ENCODE assay signal across 1 cellular context in the genomic region with DNA sequence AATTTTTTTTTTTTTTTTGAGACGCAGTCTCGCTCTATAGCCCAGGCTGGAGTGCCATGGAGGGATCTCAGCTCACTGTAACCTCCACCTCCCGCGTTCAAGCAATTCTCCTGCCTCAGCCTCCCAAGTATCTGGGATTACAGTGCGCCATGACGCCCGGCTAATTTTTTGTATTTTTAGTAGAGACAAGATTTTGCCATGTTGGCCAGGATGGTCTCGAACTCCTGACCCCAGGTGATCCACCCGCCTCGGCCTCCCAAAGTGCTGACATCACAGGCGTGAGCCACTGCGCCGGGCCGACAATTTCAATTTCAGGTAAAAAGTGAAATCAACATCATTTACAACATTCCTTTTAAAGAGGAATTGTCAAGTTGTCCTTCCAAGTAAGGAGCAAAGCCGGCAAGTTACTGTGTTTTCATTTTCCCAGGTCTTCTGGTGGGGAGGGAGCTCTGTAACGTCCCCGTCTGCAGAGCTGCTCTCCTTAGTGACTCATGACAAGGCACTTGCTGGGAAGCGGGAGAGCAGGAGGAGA.
TF ChIP-seq lines count a peak whose summit lies in the region.

No MANE protein-coding gene starts in this region.

TF ChIP-seq in K562, 482 proteins besides CTCF, POLR2A, EP300 and RAD21 (continues in another document):
- TF ChIP-seq EWSR1 (IDR thresholded peaks at IDR 0.05; ENCODE audit: borderline replicate concordance, low read depth, partially characterized antibody) (no peak), SP1 (CRISPR knock-in tag; IDR thresholded peaks at IDR 0.05) (0 out of 2 replicates have a peak, but pooled peaks have one; percentile 23), RBM22 (IDR thresholded peaks at IDR 0.05; ENCODE audit: low read depth, low read length, poor library complexity, severe bottlenecking) (no peak), RBM39 (optimal IDR thresholded peaks at IDR 0.05; ENCODE audit: low read depth, low read length) (peak; percentile 80), ID3 (CRISPR knock-in tag; IDR thresholded peaks at IDR 0.05) (no peak), ID3 (tag; IDR thresholded peaks at IDR 0.05) (no peak), ASH1L (IDR thresholded peaks at IDR 0.05; ENCODE audit: borderline replicate concordance, low read depth, partially characterized antibody) (peak; percentile 22), MCM5 (IDR thresholded peaks at IDR 0.05; ENCODE audit: low read depth) (no peak), RB1 (IDR thresholded peaks at IDR 0.05; ENCODE audit: low read depth) (no peak), ZBTB33 (CRISPR knock-in tag; IDR thresholded peaks at IDR 0.05) (peak; percentile 10; the same call in 1 of the 2 replicates), CREM (IDR thresholded peaks at IDR 0.05; ENCODE audit: low read depth) (peak; percentile 47; the same call in 1 of the 2 replicates), GABPB1 (CRISPR knock-in tag; IDR thresholded peaks at IDR 0.05) (peak; percentile 48; the same call in 1 of the 2 replicates), NFE2 (IDR thresholded peaks at IDR 0.05; ENCODE audit: low read depth) (peak; percentile 28), ADNP (tag; IDR thresholded peaks at IDR 0.05) (0 out of 2 replicates have a peak, but pooled peaks have one; percentile 34), GTF3C2 (IDR thresholded peaks at IDR 0.05; ENCODE audit: borderline replicate concordance, extremely low read depth, insufficient read length) (peak; percentile 11), JUND (IDR thresholded peaks at IDR 0.05; ENCODE audit: borderline replicate concordance, low read depth, low read length) (peak; percentile 30; the same call in 1 of the 2 replicates), JUND (tag; IDR thresholded peaks at IDR 0.05; ENCODE audit: borderline replicate concordance, low read depth, low read length) (no peak), ETV5 (CRISPR knock-in tag; IDR thresholded peaks at IDR 0.05; ENCODE audit: low read depth) (0 out of 2 replicates have a peak, but pooled peaks have one; percentile 21), NKRF (IDR thresholded peaks at IDR 0.05; ENCODE audit: borderline replicate concordance) (0 out of 2 replicates have a peak, but pooled peaks have one; percentile 53), BCOR (IDR thresholded peaks at IDR 0.05) (peak; percentile 40; the same call in 1 of the 2 replicates), DPF2 (IDR thresholded peaks at IDR 0.05) (peak; percentile 61; the same call in 1 of the 2 replicates), AFF4 (CRISPR knock-in tag; IDR thresholded peaks at IDR 0.05) (peak; percentile 71; the same call in 1 of the 2 replicates), ATF1 (CRISPR knock-in tag; IDR thresholded peaks at IDR 0.05) (no peak), ATF1 (tag; IDR thresholded peaks at IDR 0.05) (peak; percentile 65; the same call in 1 of the 2 replicates), CREB1 (IDR thresholded peaks at IDR 0.05) (no peak), CREB1 (CRISPR knock-in tag; IDR thresholded peaks at IDR 0.05) (peak; percentile 74; the same call in 1 of the 2 replicates), ZNF316 (IDR thresholded peaks at IDR 0.05) (0 out of 2 replicates have a peak, but pooled peaks have one; percentile 5), KAT7 (CRISPR knock-in tag; IDR thresholded peaks at IDR 0.05; ENCODE audit: borderline replicate concordance) (0 out of 2 replicates have a peak, but pooled peaks have one; percentile 82), E2F3 (CRISPR knock-in tag; IDR thresholded peaks at IDR 0.05) (no peak), MXI1 (IDR thresholded peaks at IDR 0.05; ENCODE audit: low read depth, low read length) (no peak), RFX5 (IDR thresholded peaks at IDR 0.05; ENCODE audit: low read depth, low read length) (peak; percentile 92), HSF4 (CRISPR knock-in tag; IDR thresholded peaks at IDR 0.05; ENCODE audit: borderline replicate concordance) (no peak)
- TF ChIP-seq, protein P1, sequence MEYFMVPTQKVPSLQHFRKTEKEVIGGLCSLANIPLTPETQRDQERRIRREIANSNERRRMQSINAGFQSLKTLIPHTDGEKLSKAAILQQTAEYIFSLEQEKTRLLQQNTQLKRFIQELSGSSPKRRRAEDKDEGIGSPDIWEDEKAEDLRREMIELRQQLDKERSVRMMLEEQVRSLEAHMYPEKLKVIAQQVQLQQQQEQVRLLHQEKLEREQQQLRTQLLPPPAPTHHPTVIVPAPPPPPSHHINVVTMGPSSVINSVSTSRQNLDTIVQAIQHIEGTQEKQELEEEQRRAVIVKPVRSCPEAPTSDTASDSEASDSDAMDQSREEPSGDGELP (CRISPR knock-in tag; IDR thresholded peaks at IDR 0.05; ENCODE audit: borderline replicate concordance): peak; percentile 32; the same call in 1 of the 2 replicates
- TF ChIP-seq, protein P2, sequence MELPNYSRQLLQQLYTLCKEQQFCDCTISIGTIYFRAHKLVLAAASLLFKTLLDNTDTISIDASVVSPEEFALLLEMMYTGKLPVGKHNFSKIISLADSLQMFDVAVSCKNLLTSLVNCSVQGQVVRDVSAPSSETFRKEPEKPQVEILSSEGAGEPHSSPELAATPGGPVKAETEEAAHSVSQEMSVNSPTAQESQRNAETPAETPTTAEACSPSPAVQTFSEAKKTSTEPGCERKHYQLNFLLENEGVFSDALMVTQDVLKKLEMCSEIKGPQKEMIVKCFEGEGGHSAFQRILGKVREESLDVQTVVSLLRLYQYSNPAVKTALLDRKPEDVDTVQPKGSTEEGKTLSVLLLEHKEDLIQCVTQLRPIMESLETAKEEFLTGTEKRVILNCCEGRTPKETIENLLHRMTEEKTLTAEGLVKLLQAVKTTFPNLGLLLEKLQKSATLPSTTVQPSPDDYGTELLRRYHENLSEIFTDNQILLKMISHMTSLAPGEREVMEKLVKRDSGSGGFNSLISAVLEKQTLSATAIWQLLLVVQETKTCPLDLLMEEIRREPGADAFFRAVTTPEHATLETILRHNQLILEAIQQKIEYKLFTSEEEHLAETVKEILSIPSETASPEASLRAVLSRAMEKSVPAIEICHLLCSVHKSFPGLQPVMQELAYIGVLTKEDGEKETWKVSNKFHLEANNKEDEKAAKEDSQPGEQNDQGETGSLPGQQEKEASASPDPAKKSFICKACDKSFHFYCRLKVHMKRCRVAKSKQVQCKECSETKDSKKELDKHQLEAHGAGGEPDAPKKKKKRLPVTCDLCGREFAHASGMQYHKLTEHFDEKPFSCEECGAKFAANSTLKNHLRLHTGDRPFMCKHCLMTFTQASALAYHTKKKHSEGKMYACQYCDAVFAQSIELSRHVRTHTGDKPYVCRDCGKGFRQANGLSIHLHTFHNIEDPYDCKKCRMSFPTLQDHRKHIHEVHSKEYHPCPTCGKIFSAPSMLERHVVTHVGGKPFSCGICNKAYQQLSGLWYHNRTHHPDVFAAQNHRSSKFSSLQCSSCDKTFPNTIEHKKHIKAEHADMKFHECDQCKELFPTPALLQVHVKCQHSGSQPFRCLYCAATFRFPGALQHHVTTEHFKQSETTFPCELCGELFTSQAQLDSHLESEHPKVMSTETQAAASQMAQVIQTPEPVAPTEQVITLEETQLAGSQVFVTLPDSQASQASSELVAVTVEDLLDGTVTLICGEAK (IDR thresholded peaks at IDR 0.05): peak; percentile 39; the same call in 1 of the 2 replicates
- TF ChIP-seq, protein P2 (CRISPR knock-in tag; IDR thresholded peaks at IDR 0.05): no peak
